In the genomic region with DNA sequence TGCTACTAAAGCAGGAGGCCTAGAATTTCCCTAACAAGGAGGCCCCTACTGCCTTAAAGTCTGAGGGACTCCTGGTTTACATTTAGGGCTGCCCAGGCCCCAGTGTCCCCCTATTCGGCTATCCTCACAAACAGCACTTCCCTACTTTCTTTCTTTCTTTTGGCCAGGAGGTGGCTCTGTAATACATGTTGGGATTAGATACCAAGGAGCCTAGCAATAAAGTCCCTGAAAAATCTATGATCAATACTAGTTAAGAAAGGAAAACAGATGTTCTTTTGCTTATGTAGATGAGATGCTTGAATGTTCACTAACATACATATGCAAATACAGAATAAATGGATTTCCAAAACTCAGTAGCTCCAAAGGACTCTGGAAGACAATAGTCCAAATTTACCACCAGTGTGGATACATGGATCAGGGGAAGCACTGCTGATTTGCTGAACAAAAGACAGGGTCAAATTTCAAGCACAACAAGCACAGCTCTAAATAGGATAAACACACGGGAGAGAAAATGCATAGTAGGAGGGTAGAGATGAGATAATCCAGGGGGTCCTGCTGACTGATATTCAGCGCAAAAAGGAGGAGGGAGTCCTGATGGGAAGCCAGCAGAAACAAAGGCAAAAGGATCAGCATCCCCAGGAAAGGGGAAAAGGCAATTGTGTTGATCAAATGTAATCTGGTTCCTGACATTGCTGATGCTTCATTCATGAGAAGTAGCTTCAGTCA, we compare ENCODE assay signal across 8 cellular contexts.
DNase-seq lines count a peak whose midpoint lies in the region; ATAC-seq and TF ChIP-seq lines count a peak whose summit lies in the region.

No MANE protein-coding gene starts in this region.

- H3K27ac ChIP-seq in CD8-positive, alpha-beta T cell (ENCODE audit: low read depth, low read length) = no peak overlapping the region

- H3K36me3 Mint-ChIP-seq in CD8-positive, alpha-beta T cell = no peaks in the 10 kb centered on the region

- no peak for ATAC-seq in CD8-positive, alpha-beta T cell
- ATAC-seq in HG03095 (IDR thresholded peaks at IDR 0.05; ENCODE audit: unreplicated experiment) = no peak

- POLR2A ChIA-PET in CD8-positive, alpha-beta T cell (lab: Charles Lee) = no interaction called here

- no peaks in the 10 kb centered on the region for H3K4me1 ChIP-seq in CD8-positive, alpha-beta T cell (ENCODE audit: insufficient read depth, low read length)

- H3K36me3 ChIP-seq in CD8-positive, alpha-beta T cell (ENCODE audit: insufficient read depth, low read length) = no peaks in the 10 kb centered on the region

- TF ChIP-seq CTCF in CD8-positive, alpha-beta T cell (IDR thresholded peaks at IDR 0.05) = no peak

- no peak overlapping the region for H3K27ac Mint-ChIP-seq in CD8-positive, alpha-beta T cell

- no peaks in the 10 kb centered on the region for H3K27me3 ChIP-seq in CD8-positive, alpha-beta T cell (ENCODE audit: insufficient read depth, low read length)

- no peaks in the 10 kb centered on the region for H3K9me3 Mint-ChIP-seq in CD8-positive, alpha-beta T cell

- H3K4me1 Mint-ChIP-seq in CD8-positive, alpha-beta T cell (ENCODE audit: low read depth) = no peaks in the 10 kb centered on the region

- no peak overlapping the region for H3K4me3 ChIP-seq in CD8-positive, alpha-beta T cell (ENCODE audit: low read depth, low read length)

- H3K4me3 Mint-ChIP-seq in CD8-positive, alpha-beta T cell = no peak overlapping the region

- H3K27me3 Mint-ChIP-seq in CD8-positive, alpha-beta T cell (ENCODE audit: low read depth) = no peaks in the 10 kb centered on the region

- H3K9me3 ChIP-seq in CD8-positive, alpha-beta T cell (ENCODE audit: low read length) = no peaks in the 10 kb centered on the region

- CTCF ChIA-PET in CD8-positive, alpha-beta T cell (lab: Charles Lee) = no interaction called here

- DNase-seq in GM04503 (ENCODE audit: low read depth) (peak; percentile 6), NCI-H446 treated with DMSO at 0.1 percent for 48 hours (lab: John Stamatoyannopoulos, UW) (peak; percentile 10), ecto neural progenitor cell (ENCODE audit: low spot score) (peak; percentile 55), non-pigmented ciliary epithelial cell (ENCODE audit: low read depth) (peak; percentile 1)
- DNase-seq in activated CD8-positive, alpha-beta memory T cell treated with anti-CD3 and anti-CD28 coated beads for 24 hours = no peak
- DNase-seq in CD8-positive, alpha-beta T cell = no peak
- DNase-seq in activated naive CD4-positive, alpha-beta T cell treated with anti-CD3 and anti-CD28 coated beads, Interleukin-2, amount 50 U/mL, for 16 hours = no peak

- intact Hi-C loops in CD8-positive, alpha-beta T cell (cut with DNase I, micrococcal nuclease) = no loop called here

Comparison
In these comparisons a context has a peak if more than half of its experiments do, and no peak if none do; other contexts are left out.
1. DNase-seq: peak in GM04503 (single experiment), NCI-H446 treated with DMSO at 0.1 percent for 48 hours (single experiment), ecto neural progenitor cell (single experiment) and non-pigmented ciliary epithelial cell (single experiment); none in activated CD8-positive, alpha-beta memory T cell treated with anti-CD3 and anti-CD28 coated beads for 24 hours (single experiment), CD8-positive, alpha-beta T cell (0 of 7) and activated naive CD4-positive, alpha-beta T cell treated with anti-CD3 and anti-CD28 coated beads, Interleukin-2, amount 50 U/mL, for 16 hours (single experiment).